16 cellular contexts compared by ENCODE assay signal in the genomic region with DNA sequence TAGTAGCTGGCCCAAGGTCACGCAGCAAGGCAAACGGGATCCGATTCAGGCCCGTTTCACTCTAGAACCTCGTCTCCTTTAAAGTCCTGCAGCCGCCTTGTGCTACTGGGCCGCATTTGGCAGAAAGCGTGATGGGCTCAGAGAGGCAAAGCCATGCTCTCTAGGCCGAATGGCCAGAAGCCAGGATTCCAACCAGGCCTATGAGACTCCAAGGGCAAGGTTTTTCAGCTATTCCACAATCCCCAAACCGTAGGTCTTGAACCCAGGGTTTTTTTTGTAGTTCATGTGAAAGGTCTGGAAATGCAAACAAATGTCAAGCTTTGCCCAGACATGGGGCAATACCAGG.
"Had no signal": no experiment of that assay in that cellular context is flagged by ENCODE, and none has a peak within 500 bp of the region (broad histone marks: within the 10 kb centered on the region; RNA-seq: fewer than 3 reads in every experiment).

No MANE protein-coding gene starts in this region.

- DNase-seq: activated CD4-positive, alpha-beta T cell treated with anti-CD3 and anti-CD28 coated beads for 4 hours; activated CD8-positive, alpha-beta memory T cell treated with anti-CD3 and anti-CD28 coated beads, Interleukin-2, amount 50 U/mL, for 4 hours; activated CD8-positive, alpha-beta T cell treated with anti-CD3 and anti-CD28 coated beads for 36 hours; activated naive CD4-positive, alpha-beta T cell treated with anti-CD3 and anti-CD28 coated beads, Interleukin-2, amount 50 U/mL, for 16 hours; activated naive CD8-positive, alpha-beta T cell treated with anti-CD3 and anti-CD28 coated beads, Interleukin-2, amount 10 ng/mL, durations not matched to agents 7 days and 5 days; body of pancreas; NCI-H1092; NCI-H1417; NCI-H2029 treated with DMSO at 0.1 percent for 48 hours; NCI-H446; NCI-H524; Peyer's patch; SHP77 had no signal

- H3K4me1 ChIP-seq: body of pancreas, Peyer's patch had no signal

- H3K27ac ChIP-seq: ascending aorta, body of pancreas, KMS-11, Peyer's patch, RWPE1 had no signal

- H3K9me3 ChIP-seq: ascending aorta, body of pancreas, Peyer's patch had no signal

- H3K27me3 ChIP-seq: ascending aorta, Peyer's patch had no signal

- H3K4me3 ChIP-seq: ascending aorta, body of pancreas, Peyer's patch had no signal
